ENCODE assay signal across 9 cellular contexts in genomic region chr20:62387993-62388635, GRCh38. TPM values are rescaled to one million over a fixed set of nuclear protein-coding genes. Genes with fewer than 3 reads are reported as not detected.
DNase-seq lines count a peak whose midpoint lies in the region; ATAC-seq lines count a peak whose summit lies in the region.
"Had no signal": no experiment of that assay in that cellular context is flagged by ENCODE, and none has a peak within 500 bp of the region (broad histone marks: within the 10 kb centered on the region; RNA-seq: fewer than 3 reads in every experiment).

No MANE protein-coding gene starts in this region.

- no peak overlapping the region for H3K27ac ChIP-seq in subcutaneous abdominal adipose tissue (ENCODE audit: low read depth, low read length)

- H3K4me1 Mint-ChIP-seq in activated CD8-positive, alpha-beta memory T cell treated with anti-CD3 and anti-CD28 coated beads, Interleukin-2, amount 10 ng/mL, durations not matched to agents 7 days and 5 days: peaks cover 44% of the 10 kb centered on the region
- H3K4me1 Mint-ChIP-seq in activated naive CD4-positive, alpha-beta T cell treated with anti-CD3 and anti-CD28 coated beads, Interleukin-2, amount 10 ng/mL, durations not matched to agents 7 days and 5 days: peaks cover 39% of the 10 kb centered on the region
- H3K4me1 Mint-ChIP-seq in immature natural killer cell: peaks cover 37% of the 10 kb centered on the region in 2 donors

- peak overlapping the region; percentile 92 for H3K27ac Mint-ChIP-seq in activated CD8-positive, alpha-beta memory T cell treated with anti-CD3 and anti-CD28 coated beads, Interleukin-2, amount 10 ng/mL, durations not matched to agents 7 days and 5 days
- peak overlapping the region; percentile 95 for H3K27ac Mint-ChIP-seq in activated naive CD4-positive, alpha-beta T cell treated with anti-CD3 and anti-CD28 coated beads, Interleukin-2, amount 10 ng/mL, durations not matched to agents 7 days and 5 days
- peak overlapping the region; percentile 70 to 91 (median 77) for H3K27ac Mint-ChIP-seq in immature natural killer cell

- peaks cover 26% of the 10 kb centered on the region for H3K36me3 Mint-ChIP-seq in activated CD8-positive, alpha-beta memory T cell treated with anti-CD3 and anti-CD28 coated beads, Interleukin-2, amount 10 ng/mL, durations not matched to agents 7 days and 5 days
- H3K36me3 Mint-ChIP-seq in activated naive CD4-positive, alpha-beta T cell treated with anti-CD3 and anti-CD28 coated beads, Interleukin-2, amount 10 ng/mL, durations not matched to agents 7 days and 5 days: peaks cover 35% of the 10 kb centered on the region
- no peaks in the 10 kb centered on the region for H3K36me3 Mint-ChIP-seq in immature natural killer cell

- CTCF ChIA-PET in activated CD8-positive, alpha-beta memory T cell treated with anti-CD3 and anti-CD28 coated beads, Interleukin-2, amount 10 ng/mL, durations not matched to agents 7 days and 5 days (lab: Charles Lee): interaction anchor here (0.7 to 2.0 kb wide), 3 partner anchors 85 to 827 kb away, joined by 3 to 11 read pairs (median 3); partner anchors contain the start of gene ADRM1
- CTCF ChIA-PET in activated naive CD4-positive, alpha-beta T cell treated with anti-CD3 and anti-CD28 coated beads, Interleukin-2, amount 10 ng/mL, durations not matched to agents 7 days and 5 days (lab: Charles Lee): interaction anchor here (1.2 to 2.1 kb wide), 2 partner anchors 11 to 22 kb away, joined by 3 to 8 read pairs; no protein-coding TSS in a partner anchor

- peaks cover 0 to 47% (median 32%) of the 10 kb centered on the region in 5 donors for H3K36me3 ChIP-seq in subcutaneous abdominal adipose tissue (ENCODE audit: control insufficient read depth in 5 of 5, insufficient read depth in 5 of 5, low read length in 5 of 5)

- H3K4me3 ChIP-seq in subcutaneous abdominal adipose tissue (ENCODE audit: low read depth in 1 of 5, low read length in 5 of 5): peak overlapping the region; percentile 90 to 98 (median 93)

- H3K9ac ChIP-seq in subcutaneous abdominal adipose tissue (ENCODE audit: low read length in 5 of 5): peak overlapping the region; percentile 38 to 99 (median 95)

- H3K27me3 ChIP-seq in subcutaneous abdominal adipose tissue (ENCODE audit: control insufficient read depth in 5 of 5, insufficient read depth in 4 of 5, low read length in 5 of 5): no peaks in the 10 kb centered on the region
- H3K27me3 ChIP-seq: body of pancreas had no signal

- H3K4me3 Mint-ChIP-seq in activated CD8-positive, alpha-beta memory T cell treated with anti-CD3 and anti-CD28 coated beads, Interleukin-2, amount 10 ng/mL, durations not matched to agents 7 days and 5 days: peak overlapping the region; percentile 92
- H3K4me3 Mint-ChIP-seq in activated naive CD4-positive, alpha-beta T cell treated with anti-CD3 and anti-CD28 coated beads, Interleukin-2, amount 10 ng/mL, durations not matched to agents 7 days and 5 days: peak overlapping the region; percentile 93
- peak overlapping the region; percentile 87 to 91 (median 90) for H3K4me3 Mint-ChIP-seq in immature natural killer cell

- H3K27me3 Mint-ChIP-seq in activated CD8-positive, alpha-beta memory T cell treated with anti-CD3 and anti-CD28 coated beads, Interleukin-2, amount 10 ng/mL, durations not matched to agents 7 days and 5 days: no peaks in the 10 kb centered on the region
- H3K27me3 Mint-ChIP-seq in activated naive CD4-positive, alpha-beta T cell treated with anti-CD3 and anti-CD28 coated beads, Interleukin-2, amount 10 ng/mL, durations not matched to agents 7 days and 5 days: no peaks in the 10 kb centered on the region
- peaks cover 3 to 7% (median 3%) of the 10 kb centered on the region in 3 donors for H3K27me3 Mint-ChIP-seq in immature natural killer cell (ENCODE audit: low read depth in 3 of 3)

- no peak for ATAC-seq in activated CD8-positive, alpha-beta memory T cell treated with anti-CD3 and anti-CD28 coated beads, Interleukin-2, amount 10 ng/mL, durations not matched to agents 7 days and 5 days
- ATAC-seq in GM19328 (IDR thresholded peaks at IDR 0.05; ENCODE audit: unreplicated experiment) (no peak), HG03175 (IDR thresholded peaks at IDR 0.05; ENCODE audit: unreplicated experiment) (no peak), left lobe of liver (no peak)
- ATAC-seq: body of pancreas had no signal

- no peaks in the 10 kb centered on the region for H3K9me3 ChIP-seq in subcutaneous abdominal adipose tissue (ENCODE audit: control insufficient read depth in 5 of 5, low read length in 5 of 5)
- H3K9me3 ChIP-seq: body of pancreas had no signal

- no peaks in the 10 kb centered on the region for H3K9me3 Mint-ChIP-seq in activated CD8-positive, alpha-beta memory T cell treated with anti-CD3 and anti-CD28 coated beads, Interleukin-2, amount 10 ng/mL, durations not matched to agents 7 days and 5 days (ENCODE audit: low read depth)
- H3K9me3 Mint-ChIP-seq in activated naive CD4-positive, alpha-beta T cell treated with anti-CD3 and anti-CD28 coated beads, Interleukin-2, amount 10 ng/mL, durations not matched to agents 7 days and 5 days: no peaks in the 10 kb centered on the region
- no peaks in the 10 kb centered on the region for H3K9me3 Mint-ChIP-seq in immature natural killer cell

- no peak for DNase-seq in activated CD8-positive, alpha-beta memory T cell treated with anti-CD3 and anti-CD28 coated beads, Interleukin-2, amount 10 ng/mL, durations not matched to agents 7 days and 5 days
- no peak for DNase-seq in activated CD8-positive, alpha-beta memory T cell treated with anti-CD3 and anti-CD28 coated beads, Interleukin-2, amount 50 U/mL, for 4 hours
- no peak for DNase-seq in activated naive CD4-positive, alpha-beta T cell treated with anti-CD3 and anti-CD28 coated beads, Interleukin-2, amount 10 ng/mL, durations not matched to agents 7 days and 5 days
- DNase-seq in immature natural killer cell: no peak
- no peak for DNase-seq in left lobe of liver (ENCODE audit: low spot score)
- DNase-seq: body of pancreas had no signal

- H3K4me1 ChIP-seq in subcutaneous abdominal adipose tissue (ENCODE audit: control insufficient read depth in 5 of 5, insufficient read depth in 5 of 5, low read length in 5 of 5): peaks cover 2 to 28% (median 25%) of the 10 kb centered on the region in 5 donors

RNA-seq across cellular contexts. Expression of gene RPS21, which starts 1.2 kb away (rescaled TPM):
- 1,000 to 10,000 TPM; 1,634 to 1,703 TPM for total RNA-seq in activated CD8-positive, alpha-beta memory T cell treated with anti-CD3 and anti-CD28 coated beads, Interleukin-2, amount 10 ng/mL, durations not matched to agents 7 days and 5 days
- polyA plus RNA-seq in immature natural killer cell: 1,000 to 10,000 TPM in 2 of 3 donors, 100 to 1,000 TPM in 1; 743 to 1,716 (median 1,008) TPM
- 432 TPM for total RNA-seq in left lobe of liver

RNA-seq across cellular contexts. Expression of gene CABLES2, which starts 19.0 kb away (rescaled TPM):
- 10 to 100 TPM; 15.6 to 16.5 TPM for total RNA-seq in activated CD8-positive, alpha-beta memory T cell treated with anti-CD3 and anti-CD28 coated beads, Interleukin-2, amount 10 ng/mL, durations not matched to agents 7 days and 5 days
- polyA plus RNA-seq in immature natural killer cell: 1 to 10 TPM; 1.3 to 2.6 (median 2.5) TPM
- total RNA-seq in left lobe of liver: 1.8 TPM

RNA-seq across cellular contexts. Expression of gene LAMA5, which starts 21.0 kb away (rescaled TPM):
- 1 to 10 TPM in 1 of 2 experiments, under 1 TPM in 1; 0.99 to 1.9 TPM for total RNA-seq in activated CD8-positive, alpha-beta memory T cell treated with anti-CD3 and anti-CD28 coated beads, Interleukin-2, amount 10 ng/mL, durations not matched to agents 7 days and 5 days
- under 1 TPM in 1 of 3 donors, not detected in 2; 0.30 TPM for polyA plus RNA-seq in immature natural killer cell
- total RNA-seq in left lobe of liver: 112 TPM

RNA-seq across cellular contexts. Expression of gene RBBP8NL, which starts 39.2 kb away (rescaled TPM):
- total RNA-seq in activated CD8-positive, alpha-beta memory T cell treated with anti-CD3 and anti-CD28 coated beads, Interleukin-2, amount 10 ng/mL, durations not matched to agents 7 days and 5 days: not detected
- not detected for polyA plus RNA-seq in immature natural killer cell
- not detected for total RNA-seq in left lobe of liver

Comparison
In these comparisons a context has a peak if more than half of its experiments do, and no peak if none do; other contexts are left out.
1. RNA of gene LAMA5, which starts 21.0 kb away (total RNA-seq): 112 TPM in left lobe of liver (single experiment); 0.99 to 1.9 TPM in activated CD8-positive, alpha-beta memory T cell treated with anti-CD3 and anti-CD28 coated beads, Interleukin-2, amount 10 ng/mL, durations not matched to agents 7 days and 5 days; every median in the first group is over 10 times any median in the second.
2. Peak in every context shown above with its lines, with median percentiles within 50 percentile points of each other: H3K27ac Mint-ChIP-seq and H3K4me3 Mint-ChIP-seq.